13 cellular contexts compared by ENCODE assay signal in genomic region chr7:157503229-157503628, GRCh38.
A peak's percentile ranks its signal among the peaks of the same experiment; 100 is the strongest.
DNase-seq lines count a peak whose midpoint lies in the region; ATAC-seq and TF ChIP-seq lines count a peak whose summit lies in the region.
"Had no signal": no experiment of that assay in that cellular context is flagged by ENCODE, and none has a peak within 500 bp of the region (broad histone marks: within the 10 kb centered on the region; RNA-seq: fewer than 3 reads in every experiment).

No MANE protein-coding gene starts in this region.

- no peaks in the 10 kb centered on the region for H3K79me2 ChIP-seq in H9 (ENCODE audit: insufficient read depth, low read length)

- H3K27ac Mint-ChIP-seq in activated CD4-positive, alpha-beta T cell treated with anti-CD3 and anti-CD28 coated beads, Interleukin-2, amount 10 ng/mL, durations not matched to agents 7 days and 5 days: peak overlapping the region; percentile 93
- H3K27ac Mint-ChIP-seq in H9 (no peak overlapping the region), natural killer cell (peak overlapping the region; percentile 37 to 77)
- H3K27ac Mint-ChIP-seq in activated naive CD8-positive, alpha-beta T cell: peak overlapping the region; percentile 92
- H3K27ac Mint-ChIP-seq: activated B cell treated with CpG ODN at 0.5 μM for 24 hours had no signal

- no peak overlapping the region for H2BK15ac ChIP-seq in H9 (ENCODE audit: low read depth, low read length)

- H3K27ac ChIP-seq in H9 (ENCODE audit: insufficient read length, low read depth, low read length): no peak overlapping the region
- H3K27ac ChIP-seq: A549, KMS-11 had no signal

- H3K4me1 ChIP-seq in H9 (ENCODE audit: insufficient read depth, low read length): no peaks in the 10 kb centered on the region
- H3K4me1 ChIP-seq: A549 had no signal

- TF ChIP-seq CTCF in H9 (conservative IDR thresholded peaks at IDR 0.05) (no peak), natural killer cell (IDR thresholded peaks at IDR 0.05) (no peak), GM20000 (IDR thresholded peaks at IDR 0.05; ENCODE audit: extremely low read depth, missing control alignments) (no peak)

- no peak overlapping the region for H2AFZ ChIP-seq in H9 (ENCODE audit: low read length)

- H3K14ac ChIP-seq in H9 (ENCODE audit: insufficient read depth, low read length): no peak overlapping the region

- no peak overlapping the region for H3K23ac ChIP-seq in H9 (ENCODE audit: insufficient read length, low read depth, low read length)

- no peak overlapping the region for H3K9ac ChIP-seq in H9 (ENCODE audit: extremely low read depth, insufficient read length, low read length)
- H3K9ac ChIP-seq: KMS-11 had no signal

- H4K91ac ChIP-seq in H9 (ENCODE audit: insufficient read length, low read depth, low read length): no peak overlapping the region

- WGBS in H9 (ENCODE audit: extremely low coverage, insufficient read length, low lambda C conversion rate): no CpG with 5 or more reads among the region's 4 CpGs

- no peak overlapping the region for H4K8ac ChIP-seq in H9 (replicated peaks; ENCODE audit: insufficient read length, low read depth, low read length)

- H3K9me3 Mint-ChIP-seq in activated CD4-positive, alpha-beta T cell treated with anti-CD3 and anti-CD28 coated beads, Interleukin-2, amount 10 ng/mL, durations not matched to agents 7 days and 5 days: peaks cover 22% of the 10 kb centered on the region
- H3K9me3 Mint-ChIP-seq in H9: peaks cover 23 to 26% of the 10 kb centered on the region in 2 experiments
- H3K9me3 Mint-ChIP-seq in activated naive CD8-positive, alpha-beta T cell (ENCODE audit: low read depth): peaks cover 10% of the 10 kb centered on the region
- peaks cover 0 to 2% of the 10 kb centered on the region in 2 donors for H3K9me3 Mint-ChIP-seq in natural killer cell

- no peak overlapping the region for H3T11ph ChIP-seq in H9 (ENCODE audit: low read length)

- peaks cover 24% of the 10 kb centered on the region for H3K36me3 Mint-ChIP-seq in activated CD4-positive, alpha-beta T cell treated with anti-CD3 and anti-CD28 coated beads, Interleukin-2, amount 10 ng/mL, durations not matched to agents 7 days and 5 days (ENCODE audit: low read depth)
- H3K36me3 Mint-ChIP-seq in H9 (ENCODE audit: insufficient read depth in 1 of 3, low read depth in 3 of 3) (peaks cover 0 to 12% (median 3%) of the 10 kb centered on the region in 3 experiments; a peak in 3 of 7 replicates), natural killer cell (no peaks in the 10 kb centered on the region)
- H3K36me3 Mint-ChIP-seq in activated naive CD8-positive, alpha-beta T cell: no peaks in the 10 kb centered on the region

- no peak overlapping the region for H3K4me2 ChIP-seq in H9 (ENCODE audit: insufficient read depth, insufficient read length, low read length)
- H3K4me2 ChIP-seq: A549, KMS-11 had no signal

- CTCF ChIA-PET in activated CD4-positive, alpha-beta T cell treated with anti-CD3 and anti-CD28 coated beads, Interleukin-2, amount 10 ng/mL, durations not matched to agents 7 days and 5 days (lab: Charles Lee): interaction anchor here (0.7 to 1.1 kb wide), 2 partner anchors 14 to 24 kb away, joined by 3 read pairs; no protein-coding TSS in a partner anchor

- intact Hi-C loops in natural killer cell (cut with micrococcal nuclease): no loop called here

- H4K5ac ChIP-seq in H9 (ENCODE audit: insufficient read length, low read depth, low read length): no peak overlapping the region

- POLR2A ChIA-PET in activated CD4-positive, alpha-beta T cell treated with anti-CD3 and anti-CD28 coated beads, Interleukin-2, amount 10 ng/mL, durations not matched to agents 7 days and 5 days (lab: Charles Lee): no interaction called here

- no peaks in the 10 kb centered on the region for H3K79me1 ChIP-seq in H9 (ENCODE audit: insufficient read depth, low read depth, low read length, poor library complexity, severe bottlenecking)

- H3K18ac ChIP-seq in H9 (ENCODE audit: insufficient read length, low read depth, low read length): no peak overlapping the region

- peaks cover 2% of the 10 kb centered on the region for H4K20me1 ChIP-seq in H9 (ENCODE audit: control insufficient read depth, insufficient read depth, insufficient read length)

- no peak overlapping the region for H3K56ac ChIP-seq in H9 (ENCODE audit: insufficient read length, low read depth, low read length)

- no peaks in the 10 kb centered on the region for H3K9me3 ChIP-seq in H9 (ENCODE audit: control insufficient read depth, low read depth, low read length)

- H2AK5ac ChIP-seq in H9 (ENCODE audit: insufficient read length, low read length): no peak overlapping the region

- no peak overlapping the region for H3K4ac ChIP-seq in H9 (ENCODE audit: low read depth, low read length)

- peaks cover 15% of the 10 kb centered on the region; the same call in 1 of the 2 replicates for H3K27me3 ChIP-seq in H9 (ENCODE audit: insufficient read depth, low read length)

- H2BK12ac ChIP-seq in H9 (ENCODE audit: insufficient read length, low read depth, low read length): no peak overlapping the region

- no peak overlapping the region for H2BK5ac ChIP-seq in H9 (ENCODE audit: insufficient read length, low read length)

- no peak overlapping the region for H2BK120ac ChIP-seq in H9 (ENCODE audit: low read depth, low read length, poor library complexity, severe bottlenecking)

- peaks cover 23% of the 10 kb centered on the region for H3K27me3 Mint-ChIP-seq in activated CD4-positive, alpha-beta T cell treated with anti-CD3 and anti-CD28 coated beads, Interleukin-2, amount 10 ng/mL, durations not matched to agents 7 days and 5 days
- H3K27me3 Mint-ChIP-seq in H9 (ENCODE audit: low read depth) (peaks cover 96% of the 10 kb centered on the region), natural killer cell (ENCODE audit: low read depth in 2 of 2) (peaks cover 36 to 49% of the 10 kb centered on the region in 2 donors)
- peaks cover 2% of the 10 kb centered on the region for H3K27me3 Mint-ChIP-seq in activated naive CD8-positive, alpha-beta T cell

- peaks cover 28% of the 10 kb centered on the region for H3K4me1 Mint-ChIP-seq in activated CD4-positive, alpha-beta T cell treated with anti-CD3 and anti-CD28 coated beads, Interleukin-2, amount 10 ng/mL, durations not matched to agents 7 days and 5 days
- H3K4me1 Mint-ChIP-seq in H9 (peaks cover 0 to 6% of the 10 kb centered on the region in 2 experiments; a peak in 2 of 4 replicates), natural killer cell (peaks cover 18% of the 10 kb centered on the region in 2 donors)
- H3K4me1 Mint-ChIP-seq in activated naive CD8-positive, alpha-beta T cell (ENCODE audit: low read depth): peaks cover 31% of the 10 kb centered on the region

- peak; percentile 28 for DNase-seq in activated CD4-positive, alpha-beta T cell treated with anti-CD3 and anti-CD28 coated beads, Interleukin-2, amount 10 ng/mL, durations not matched to agents 7 days and 5 days
- no peak for DNase-seq in activated CD4-positive, alpha-beta T cell treated with anti-CD3 and anti-CD28 coated beads for 48 hours
- DNase-seq in H9 (peak; percentile 17), natural killer cell (no peak), AG08396 (ENCODE audit: low spot score) (no peak), GM20000 (ENCODE audit: low spot score) (no peak), cerebellar cortex (ENCODE audit: low spot score) (no peak)
- DNase-seq: activated B cell treated with CpG ODN at 0.5 μM for 24 hours, NCI-H146, NCI-H510A treated with DMSO at 0.1 percent for 48 hours had no signal

- ATAC-seq in natural killer cell: peak in 1 of 3 donors; percentile 23
- ATAC-seq: A549 had no signal

- H3K4me3 Mint-ChIP-seq in activated CD4-positive, alpha-beta T cell treated with anti-CD3 and anti-CD28 coated beads, Interleukin-2, amount 10 ng/mL, durations not matched to agents 7 days and 5 days: peak overlapping the region; percentile 64
- H3K4me3 Mint-ChIP-seq in H9: no peak overlapping the region
- peak overlapping the region; percentile 84 for H3K4me3 Mint-ChIP-seq in activated naive CD8-positive, alpha-beta T cell
- peak overlapping the region; percentile 73 for H3K4me3 Mint-ChIP-seq in natural killer cell
- H3K4me3 Mint-ChIP-seq: activated B cell treated with CpG ODN at 0.5 μM for 24 hours had no signal

- no peaks in the 10 kb centered on the region for H3K23me2 ChIP-seq in H9 (ENCODE audit: insufficient read length, low read depth, low read length, poor library complexity, severe bottlenecking)

- no peak overlapping the region for H2BK20ac ChIP-seq in H9 (ENCODE audit: low read depth, low read length, poor library complexity, severe bottlenecking)

Comparison
In these comparisons a context has a peak if more than half of its experiments do, and no peak if none do; other contexts are left out.
1. DNase-seq: peak in activated CD4-positive, alpha-beta T cell treated with anti-CD3 and anti-CD28 coated beads, Interleukin-2, amount 10 ng/mL, durations not matched to agents 7 days and 5 days (single experiment) and H9 (single experiment); none in activated CD4-positive, alpha-beta T cell treated with anti-CD3 and anti-CD28 coated beads for 48 hours (single experiment), natural killer cell (single experiment), AG08396 (single experiment), GM20000 (single experiment) and cerebellar cortex (single experiment).
2. H3K27ac Mint-ChIP-seq: peak in activated CD4-positive, alpha-beta T cell treated with anti-CD3 and anti-CD28 coated beads, Interleukin-2, amount 10 ng/mL, durations not matched to agents 7 days and 5 days (single experiment), activated naive CD8-positive, alpha-beta T cell (single experiment) and natural killer cell (2 of 2); none in H9 (0 of 3).
3. H3K4me3 Mint-ChIP-seq: peak in activated CD4-positive, alpha-beta T cell treated with anti-CD3 and anti-CD28 coated beads, Interleukin-2, amount 10 ng/mL, durations not matched to agents 7 days and 5 days (single experiment), activated naive CD8-positive, alpha-beta T cell (single experiment) and natural killer cell (single experiment); none in H9 (0 of 2).